22 cellular contexts compared by ENCODE assay signal in genomic region chr14:65348137-65348536, GRCh38.
DNase-seq lines count a peak whose midpoint lies in the region; ATAC-seq and TF ChIP-seq lines count a peak whose summit lies in the region.
"Had no signal": no experiment of that assay in that cellular context is flagged by ENCODE, and none has a peak within 500 bp of the region (broad histone marks: within the 10 kb centered on the region; RNA-seq: fewer than 3 reads in every experiment).

No MANE protein-coding gene starts in this region.

- no peaks in the 10 kb centered on the region for H3K27me3 Mint-ChIP-seq in activated naive CD8-positive, alpha-beta T cell treated with anti-CD3 and anti-CD28 coated beads, Interleukin-2, amount 10 ng/mL, durations not matched to agents 7 days and 5 days
- no peaks in the 10 kb centered on the region for H3K27me3 Mint-ChIP-seq in activated naive CD8-positive, alpha-beta T cell treated with anti-CD3 and anti-CD28 coated beads for 36 hours
- no peaks in the 10 kb centered on the region for H3K27me3 Mint-ChIP-seq in activated T-helper 1 cell treated with anti-CD3 and anti-CD28 coated beads, Interleukin-12 subunit alpha, Interleukin-12 subunit beta, Interleukin-2, Interleukin-4 antibody, amounts not matched to agents 30 ng/mL and 10 ng/mL and 1 ng/mL, durations not matched to agents 14 hours and 24 hours and 36 hours (ENCODE audit: insufficient read depth)
- H3K27me3 Mint-ChIP-seq: activated naive CD4-positive, alpha-beta T cell treated with anti-CD3 and anti-CD28 coated beads, Interleukin-2, amount 50 U/mL, for 24 hours had no signal

- CTCF ChIA-PET in OCI-LY7 (lab: Charles Lee; ENCODE audit: unreplicated experiment), result interaction anchor here (1.0 to 1.1 kb wide), 2 partner anchors 14 to 61 kb away, joined by 3 read pairs; no protein-coding TSS in a partner anchor

- peak in 2 of 4 donors; percentile 12 to 69 for TF ChIP-seq EP300 in upper lobe of left lung (IDR thresholded peaks at IDR 0.05)

- no peak overlapping the region for H3K4me2 ChIP-seq in OCI-LY7 (ENCODE audit: low read length)

- H2AFZ ChIP-seq in OCI-LY7 (ENCODE audit: low read length), result no peak overlapping the region

- H3K79me2 ChIP-seq in OCI-LY7 (ENCODE audit: insufficient read depth, low read depth, low read length), result no peaks in the 10 kb centered on the region

- H3K27me3 ChIP-seq in lung (ENCODE audit: control insufficient read depth, insufficient read depth) (no peaks in the 10 kb centered on the region), upper lobe of left lung (no peaks in the 10 kb centered on the region), vagina (no peaks in the 10 kb centered on the region)

- H3K27ac ChIP-seq in lung (ENCODE audit: low read depth in 1 of 2, low read length in 1 of 2), result no peak overlapping the region
- peak overlapping the region in 1 of 4 donors; percentile 6 for H3K27ac ChIP-seq in upper lobe of left lung
- H3K27ac ChIP-seq in OCI-LY7 (ENCODE audit: low read depth, low read length, poor library complexity, severe bottlenecking), result no peak overlapping the region
- no peak overlapping the region for H3K27ac ChIP-seq in vagina
- H3K27ac ChIP-seq: C4-2B, skin epidermis had no signal

- no peaks in the 10 kb centered on the region for H4K20me1 ChIP-seq in OCI-LY7 (ENCODE audit: insufficient read depth, low read length)

- H3K27ac Mint-ChIP-seq in activated naive CD8-positive, alpha-beta T cell treated with anti-CD3 and anti-CD28 coated beads, Interleukin-2, amount 10 ng/mL, durations not matched to agents 7 days and 5 days, result peak overlapping the region; percentile 71
- no peak overlapping the region for H3K27ac Mint-ChIP-seq in activated naive CD8-positive, alpha-beta T cell treated with anti-CD3 and anti-CD28 coated beads for 36 hours
- peak overlapping the region; percentile 21 for H3K27ac Mint-ChIP-seq in activated T-helper 1 cell treated with anti-CD3 and anti-CD28 coated beads, Interleukin-12 subunit alpha, Interleukin-12 subunit beta, Interleukin-2, Interleukin-4 antibody, amounts not matched to agents 30 ng/mL and 10 ng/mL and 1 ng/mL, durations not matched to agents 14 hours and 24 hours and 36 hours
- H3K27ac Mint-ChIP-seq: activated naive CD4-positive, alpha-beta T cell treated with anti-CD3 and anti-CD28 coated beads, Interleukin-2, amount 50 U/mL, for 24 hours had no signal

- no peak for ATAC-seq in activated naive CD8-positive, alpha-beta T cell treated with anti-CD3 and anti-CD28 coated beads, Interleukin-2, amount 10 ng/mL, durations not matched to agents 7 days and 5 days (ENCODE audit: low read depth)
- peak; percentile 70 for ATAC-seq in lung (ENCODE audit: insufficient read depth, low FRiP score)
- peak; percentile 38 to 83 for ATAC-seq in upper lobe of left lung (ENCODE audit: low FRiP score in 2 of 2)
- ATAC-seq: K562 had no signal

- H3K4me1 Mint-ChIP-seq in activated naive CD8-positive, alpha-beta T cell treated with anti-CD3 and anti-CD28 coated beads, Interleukin-2, amount 10 ng/mL, durations not matched to agents 7 days and 5 days, result peaks cover 32% of the 10 kb centered on the region
- H3K4me1 Mint-ChIP-seq in activated naive CD8-positive, alpha-beta T cell treated with anti-CD3 and anti-CD28 coated beads for 36 hours, result peaks cover 15% of the 10 kb centered on the region
- H3K4me1 Mint-ChIP-seq in activated T-helper 1 cell treated with anti-CD3 and anti-CD28 coated beads, Interleukin-12 subunit alpha, Interleukin-12 subunit beta, Interleukin-2, Interleukin-4 antibody, amounts not matched to agents 30 ng/mL and 10 ng/mL and 1 ng/mL, durations not matched to agents 14 hours and 24 hours and 36 hours (ENCODE audit: low read depth), result peaks cover 74% of the 10 kb centered on the region

- no peaks in the 10 kb centered on the region for H3K9me3 Mint-ChIP-seq in activated naive CD8-positive, alpha-beta T cell treated with anti-CD3 and anti-CD28 coated beads, Interleukin-2, amount 10 ng/mL, durations not matched to agents 7 days and 5 days
- H3K9me3 Mint-ChIP-seq in activated naive CD8-positive, alpha-beta T cell treated with anti-CD3 and anti-CD28 coated beads for 36 hours, result no peaks in the 10 kb centered on the region
- H3K9me3 Mint-ChIP-seq in activated T-helper 1 cell treated with anti-CD3 and anti-CD28 coated beads, Interleukin-12 subunit alpha, Interleukin-12 subunit beta, Interleukin-2, Interleukin-4 antibody, amounts not matched to agents 30 ng/mL and 10 ng/mL and 1 ng/mL, durations not matched to agents 14 hours and 24 hours and 36 hours, result no peaks in the 10 kb centered on the region
- H3K9me3 Mint-ChIP-seq: activated naive CD4-positive, alpha-beta T cell treated with anti-CD3 and anti-CD28 coated beads, Interleukin-2, amount 50 U/mL, for 24 hours; neural crest cell had no signal

- intact Hi-C loops in activated T-helper 1 cell treated with anti-CD3 and anti-CD28 coated beads, Interleukin-12 subunit alpha, Interleukin-12 subunit beta, Interleukin-2, Interleukin-4 antibody, amounts not matched to agents 30 ng/mL and 10 ng/mL and 1 ng/mL, durations not matched to agents 14 hours and 24 hours and 36 hours (cut with micrococcal nuclease), result no loop called here
- intact Hi-C loops in OCI-LY7 (cut with micrococcal nuclease; ENCODE audit: unreplicated experiment), result no loop called here
- intact Hi-C loops in vagina (cut with DNase I), result no loop called here

- H3K4me1 ChIP-seq in lung (ENCODE audit: control insufficient read depth in 2 of 2, insufficient read depth in 2 of 2, low read length in 2 of 2) (no peaks in the 10 kb centered on the region), upper lobe of left lung (peaks cover 0 to 12% (median 2%) of the 10 kb centered on the region in 4 donors), OCI-LY7 (ENCODE audit: insufficient read depth, low read length, poor library complexity, severe bottlenecking) (peaks cover 64% of the 10 kb centered on the region), vagina (peaks cover 15% of the 10 kb centered on the region)

- H3K9me3 ChIP-seq in lung (ENCODE audit: control insufficient read depth in 2 of 2, insufficient read depth in 1 of 2, low read length in 1 of 2) (no peaks in the 10 kb centered on the region), upper lobe of left lung (no peaks in the 10 kb centered on the region), OCI-LY7 (ENCODE audit: low read length) (no peaks in the 10 kb centered on the region), vagina (no peaks in the 10 kb centered on the region)

- H3K36me3 Mint-ChIP-seq in activated naive CD8-positive, alpha-beta T cell treated with anti-CD3 and anti-CD28 coated beads, Interleukin-2, amount 10 ng/mL, durations not matched to agents 7 days and 5 days, result peaks cover 44% of the 10 kb centered on the region
- H3K36me3 Mint-ChIP-seq in activated naive CD8-positive, alpha-beta T cell treated with anti-CD3 and anti-CD28 coated beads for 36 hours, result peaks cover 51% of the 10 kb centered on the region
- H3K36me3 Mint-ChIP-seq in activated T-helper 1 cell treated with anti-CD3 and anti-CD28 coated beads, Interleukin-12 subunit alpha, Interleukin-12 subunit beta, Interleukin-2, Interleukin-4 antibody, amounts not matched to agents 30 ng/mL and 10 ng/mL and 1 ng/mL, durations not matched to agents 14 hours and 24 hours and 36 hours (ENCODE audit: low read depth), result peaks cover 54% of the 10 kb centered on the region

- no TSS peak for BruUV-seq in OCI-LY7 (replicated peaks; lab: Mats Ljungman, UMichigan)

- TF ChIP-seq CTCF in lung (IDR thresholded peaks at IDR 0.05; ENCODE audit: control extremely low read depth, extremely low read depth) (no peak), upper lobe of left lung (IDR thresholded peaks at IDR 0.05) (no peak), OCI-LY7 (conservative IDR thresholded peaks at IDR 0.05; ENCODE audit: low read length) (no peak), vagina (IDR thresholded peaks at IDR 0.05) (no peak)

- no peak for DNase-seq in activated naive CD8-positive, alpha-beta T cell treated with anti-CD3 and anti-CD28 coated beads, Interleukin-2, amount 10 ng/mL, durations not matched to agents 7 days and 5 days
- DNase-seq in activated naive CD8-positive, alpha-beta T cell treated with anti-CD3 and anti-CD28 coated beads for 36 hours, result no peak
- DNase-seq in activated T-helper 1 cell treated with anti-CD3 and anti-CD28 coated beads, Interleukin-12 subunit alpha, Interleukin-12 subunit beta, Interleukin-2, Interleukin-4 antibody, amounts not matched to agents 30 ng/mL and 10 ng/mL and 1 ng/mL, durations not matched to agents 14 hours and 24 hours and 36 hours (ENCODE audit: low spot score), result no peak
- peak; percentile 42 for DNase-seq in lung (ENCODE audit: low spot score)
- peak in 1 of 2 donors; percentile 72 for DNase-seq in upper lobe of left lung
- no peak for DNase-seq in OCI-LY7 (ENCODE audit: low spot score)
- DNase-seq in DMS153 (lab: John Stamatoyannopoulos, UW), result no peak
- DNase-seq in vagina (ENCODE audit: extremely low spot score in 2 of 2), result no peak
- DNase-seq: activated CD4-positive, alpha-beta T cell treated with anti-CD3 and anti-CD28 coated beads, Interleukin-2, amount 50 U/mL, for 4 hours; activated T-cell treated with anti-CD3 and anti-CD28 coated beads, Interleukin-2, amount 50 U/mL, for 1 hour; effector CD8-positive, alpha-beta T cell; glutamatergic neuron; MV-4-11; NCI-H1694 treated with DMSO at 0.1 percent for 48 hours; NCI-H69; SHP77 treated with DMSO at 0.1 percent for 48 hours; stimulated activated CD4-positive, alpha-beta T cell treated with anti-CD3 and anti-CD28 coated beads, Interleukin-2, amount 100 ng/mL, for 24 hours had no signal

- POLR2A ChIA-PET in activated naive CD8-positive, alpha-beta T cell treated with anti-CD3 and anti-CD28 coated beads, Interleukin-2, amount 10 ng/mL, durations not matched to agents 7 days and 5 days (lab: Charles Lee), result interaction anchor here (1.1 to 1.2 kb wide), 2 partner anchors 11 to 13 kb away, joined by 4 to 5 read pairs; no protein-coding TSS in a partner anchor
- POLR2A ChIA-PET in OCI-LY7 (lab: Charles Lee), result interaction anchor here (0.8 to 11.3 kb wide), 7 partner anchors 10 to 63 kb away, joined by 3 to 153 read pairs (median 19); no protein-coding TSS in a partner anchor

- no peak overlapping the region for H3K4me3 ChIP-seq in lung
- no peak overlapping the region for H3K4me3 ChIP-seq in upper lobe of left lung
- H3K4me3 ChIP-seq in OCI-LY7 (ENCODE audit: low read depth, low read length, poor library complexity, severe bottlenecking), result no peak overlapping the region
- H3K4me3 ChIP-seq in vagina, result no peak overlapping the region
- H3K4me3 ChIP-seq: K562, skin epidermis had no signal

- no peak overlapping the region for H3K4me3 Mint-ChIP-seq in activated naive CD8-positive, alpha-beta T cell treated with anti-CD3 and anti-CD28 coated beads, Interleukin-2, amount 10 ng/mL, durations not matched to agents 7 days and 5 days
- H3K4me3 Mint-ChIP-seq in activated naive CD8-positive, alpha-beta T cell treated with anti-CD3 and anti-CD28 coated beads for 36 hours, result no peak overlapping the region
- peak overlapping the region; percentile 8 for H3K4me3 Mint-ChIP-seq in activated T-helper 1 cell treated with anti-CD3 and anti-CD28 coated beads, Interleukin-12 subunit alpha, Interleukin-12 subunit beta, Interleukin-2, Interleukin-4 antibody, amounts not matched to agents 30 ng/mL and 10 ng/mL and 1 ng/mL, durations not matched to agents 14 hours and 24 hours and 36 hours
- H3K4me3 Mint-ChIP-seq: activated naive CD4-positive, alpha-beta T cell treated with anti-CD3 and anti-CD28 coated beads, Interleukin-2, amount 50 U/mL, for 24 hours; neural crest cell had no signal

- H3K36me3 ChIP-seq in lung (ENCODE audit: control insufficient read depth in 2 of 2, insufficient read depth in 2 of 2, low read length in 2 of 2) (no peaks in the 10 kb centered on the region), upper lobe of left lung (no peaks in the 10 kb centered on the region), OCI-LY7 (ENCODE audit: insufficient read depth, low read length) (no peaks in the 10 kb centered on the region), vagina (no peaks in the 10 kb centered on the region)

- TF ChIP-seq POLR2A in upper lobe of left lung (IDR thresholded peaks at IDR 0.05), result no peak
- TF ChIP-seq POLR2A in vagina (IDR thresholded peaks at IDR 0.05), result no peak

- no peaks in the 10 kb centered on the region for H3K9me2 ChIP-seq in OCI-LY7 (ENCODE audit: insufficient read depth, low read length)

- WGBS in lung, 2 donors, result 51 to 60% methylated on average over 3 of the region's 3 CpGs
- WGBS in upper lobe of left lung, 2 donors, result 43 to 52% methylated on average over 3 of the region's 3 CpGs
